In genomic region chr5:147394273-147394672, GRCh38 we compare ENCODE assay signal across 13 cellular contexts.
DNase-seq lines count a peak whose midpoint lies in the region; ATAC-seq and TF ChIP-seq lines count a peak whose summit lies in the region.
"Had no signal": no experiment of that assay in that cellular context is flagged by ENCODE, and none has a peak within 500 bp of the region (broad histone marks: within the 10 kb centered on the region; RNA-seq: fewer than 3 reads in every experiment).

No MANE protein-coding gene starts in this region.

- ATAC-seq in GM23338 = no peak

- H3K9me3 ChIP-seq in endodermal cell (ENCODE audit: control insufficient read depth, low read length) = no peaks in the 10 kb centered on the region
- H3K9me3 ChIP-seq in trophoblast cell (ENCODE audit: insufficient read depth, low read depth, low read length) = no peaks in the 10 kb centered on the region

- H2AFZ ChIP-seq in GM23338 (no peak overlapping the region), trophoblast cell (ENCODE audit: insufficient read depth, low read length, poor library complexity) (no peak overlapping the region)

- H3K79me1 ChIP-seq in trophoblast cell (ENCODE audit: low read length) = no peaks in the 10 kb centered on the region

- peaks cover 3% of the 10 kb centered on the region; the same call in 1 of the 2 replicates for H3K4me1 ChIP-seq in GM23338 (ENCODE audit: insufficient read depth)
- H3K4me1 ChIP-seq in endodermal cell (ENCODE audit: control insufficient read depth, insufficient read depth, low read length) = peaks cover 30% of the 10 kb centered on the region
- H3K4me1 ChIP-seq in trophoblast cell (ENCODE audit: control insufficient read depth in 1 of 2, insufficient read depth in 2 of 2, low read length in 2 of 2) = peaks cover 2 to 3% of the 10 kb centered on the region in 2 experiments

- no peak overlapping the region for H2BK120ac ChIP-seq in trophoblast cell (ENCODE audit: insufficient read depth, low read length, poor library complexity)

- no peak overlapping the region for H2BK5ac ChIP-seq in trophoblast cell (ENCODE audit: low read depth, low read length, poor library complexity)

- H4K12ac ChIP-seq in trophoblast cell (ENCODE audit: low read depth, low read length) = no peak overlapping the region

- no peak overlapping the region for H3K4ac ChIP-seq in trophoblast cell (ENCODE audit: low read depth, low read length)

- peaks cover 50% of the 10 kb centered on the region for H3F3A ChIP-seq in GM23338 (replicated peaks; ENCODE audit: low read depth)

- H3K9me3 Mint-ChIP-seq in GM23338 (no peaks in the 10 kb centered on the region), endodermal cell (no peaks in the 10 kb centered on the region)

- H2BK12ac ChIP-seq in trophoblast cell (ENCODE audit: low read length) = no peak overlapping the region

- H4K91ac ChIP-seq in trophoblast cell (ENCODE audit: low read depth, low read length) = no peak overlapping the region

- H4K8ac ChIP-seq in trophoblast cell (ENCODE audit: low read depth, low read length) = no peak overlapping the region

- no peak overlapping the region for H3K23ac ChIP-seq in trophoblast cell (ENCODE audit: low read length)

- no peak overlapping the region for H3K18ac ChIP-seq in trophoblast cell (ENCODE audit: low read length)

- H3K4me3 Mint-ChIP-seq in GM23338 (no peak overlapping the region), endodermal cell (no peak overlapping the region)
- H3K4me3 Mint-ChIP-seq: CD4-positive, alpha-beta memory T cell had no signal

- H3K14ac ChIP-seq in trophoblast cell (ENCODE audit: low read length) = no peak overlapping the region

- peaks cover 66% of the 10 kb centered on the region for H3K36me3 ChIP-seq in GM23338 (ENCODE audit: insufficient read depth)
- H3K36me3 ChIP-seq in endodermal cell (ENCODE audit: control insufficient read depth, insufficient read depth, low read length) = peaks cover 28% of the 10 kb centered on the region
- peaks cover 37 to 57% of the 10 kb centered on the region in 2 experiments for H3K36me3 ChIP-seq in trophoblast cell (ENCODE audit: control insufficient read depth in 1 of 2, insufficient read depth in 2 of 2, low read length in 2 of 2)

- H3K79me2 ChIP-seq in GM23338 (replicated peaks; ENCODE audit: insufficient read depth) = no peaks in the 10 kb centered on the region
- H3K79me2 ChIP-seq in trophoblast cell (ENCODE audit: control insufficient read depth, insufficient read depth, low read length, poor library complexity) = no peaks in the 10 kb centered on the region

- H3K27ac ChIP-seq in 22Rv1 (no peak overlapping the region), GM23338 (ENCODE audit: low read depth) (peak overlapping the region; percentile 10; the same call in 1 of the 2 replicates), endodermal cell (ENCODE audit: low read depth, low read length) (no peak overlapping the region), trophoblast cell (ENCODE audit: low read depth, low read length) (no peak overlapping the region)
- H3K27ac ChIP-seq: HL-60 had no signal

- H3K9me2 ChIP-seq in GM23338 (ENCODE audit: insufficient read depth) = no peaks in the 10 kb centered on the region

- H3K4me1 Mint-ChIP-seq in GM23338 = peaks cover 30% of the 10 kb centered on the region
- peaks cover 53% of the 10 kb centered on the region for H3K4me1 Mint-ChIP-seq in endodermal cell
- H3K4me1 Mint-ChIP-seq: CD4-positive, alpha-beta memory T cell had no signal

- H3K27me3 ChIP-seq in GM23338 (ENCODE audit: insufficient read depth) (no peaks in the 10 kb centered on the region), endodermal cell (ENCODE audit: control insufficient read depth, insufficient read depth, low read length, poor library complexity, severe bottlenecking) (no peaks in the 10 kb centered on the region), trophoblast cell (ENCODE audit: insufficient read depth, low read length) (no peaks in the 10 kb centered on the region)

- DNase-seq in GM23338 (ENCODE audit: low spot score) = no peak
- no peak for DNase-seq in endodermal cell
- peak; percentile 45 to 75 for DNase-seq in trophoblast cell
- no peak for DNase-seq in NCI-H2029 treated with DMSO at 0.1 percent for 48 hours (lab: John Stamatoyannopoulos, UW)
- no peak for DNase-seq in T-helper 2 cell
- no peak for DNase-seq in OCI-M2 (lab: John Stamatoyannopoulos, UW; ENCODE audit: unreplicated experiment)
- DNase-seq: ACHN; C1 segment of cervical spinal cord; CD4-positive, alpha-beta memory T cell; DND-41; GDM1 had no signal

- H3K36me3 Mint-ChIP-seq in GM23338 (ENCODE audit: low read depth) = peaks cover 85% of the 10 kb centered on the region
- H3K36me3 Mint-ChIP-seq in endodermal cell (ENCODE audit: low read depth) = peaks cover 41% of the 10 kb centered on the region
- H3K36me3 Mint-ChIP-seq: CD4-positive, alpha-beta memory T cell had no signal

- H3K27me3 Mint-ChIP-seq in GM23338 (ENCODE audit: insufficient read depth, low read depth, poor library complexity) (peaks cover 18% of the 10 kb centered on the region), endodermal cell (ENCODE audit: insufficient read depth) (no peaks in the 10 kb centered on the region)

- H4K20me1 ChIP-seq in GM23338 (replicated peaks; ENCODE audit: insufficient read depth) = peaks cover 18% of the 10 kb centered on the region

- no peak overlapping the region for H3K27ac Mint-ChIP-seq in GM23338
- peak overlapping the region; percentile 95 for H3K27ac Mint-ChIP-seq in endodermal cell
- H3K27ac Mint-ChIP-seq: CD4-positive, alpha-beta memory T cell had no signal

- no peak overlapping the region for H3K4me2 ChIP-seq in GM23338
- no peak overlapping the region for H3K4me2 ChIP-seq in trophoblast cell (ENCODE audit: low read length)

- H2AK5ac ChIP-seq in trophoblast cell (ENCODE audit: low read length) = no peak overlapping the region

- 33 to 60% methylated on average over 1 to 3 of the region's 3 CpGs for WGBS in endodermal cell (ENCODE audit: insufficient coverage in 1 of 2, insufficient read length in 1 of 2), 2 experiments
- WGBS in trophoblast cell (ENCODE audit: extremely low coverage, insufficient coverage, insufficient read length) = no CpG with 5 or more reads among the region's 3 CpGs

- TF ChIP-seq CTCF in 22Rv1 (IDR thresholded peaks at IDR 0.05) = 0 out of 2 replicates have a peak, but pooled peaks have one; percentile 6
- TF ChIP-seq CTCF in GM23338 (conservative IDR thresholded peaks at IDR 0.05; ENCODE audit: low read depth in 2 of 2) = no peak
- TF ChIP-seq CTCF in endodermal cell (conservative IDR thresholded peaks at IDR 0.05) = peak; percentile 12

- H3K4me3 ChIP-seq in GM23338 (no peak overlapping the region), endodermal cell (ENCODE audit: low read length) (no peak overlapping the region), trophoblast cell (ENCODE audit: low read depth, low read length) (no peak overlapping the region)

- H3K9ac ChIP-seq in endodermal cell (ENCODE audit: extremely low read depth, low read length, poor library complexity, severe bottlenecking) (peak overlapping the region; percentile 24), trophoblast cell (ENCODE audit: low read length) (no peak overlapping the region)

TF ChIP-seq in GM23338, 12 proteins besides CTCF, POLR2A, EP300 and RAD21 (continues in another document):
- TF ChIP-seq POLR2AphosphoS5 (IDR thresholded peaks at IDR 0.05; ENCODE audit: low read depth) (no peak), STAT1 (IDR thresholded peaks at IDR 0.05; ENCODE audit: unreplicated experiment) (no peak), ZNF114 (CRISPR knock-in tag; IDR thresholded peaks at IDR 0.05) (no peak), EZH2phosphoT487 (IDR thresholded peaks at IDR 0.05; ENCODE audit: unreplicated experiment) (no peak)
- TF ChIP-seq, protein P1, sequence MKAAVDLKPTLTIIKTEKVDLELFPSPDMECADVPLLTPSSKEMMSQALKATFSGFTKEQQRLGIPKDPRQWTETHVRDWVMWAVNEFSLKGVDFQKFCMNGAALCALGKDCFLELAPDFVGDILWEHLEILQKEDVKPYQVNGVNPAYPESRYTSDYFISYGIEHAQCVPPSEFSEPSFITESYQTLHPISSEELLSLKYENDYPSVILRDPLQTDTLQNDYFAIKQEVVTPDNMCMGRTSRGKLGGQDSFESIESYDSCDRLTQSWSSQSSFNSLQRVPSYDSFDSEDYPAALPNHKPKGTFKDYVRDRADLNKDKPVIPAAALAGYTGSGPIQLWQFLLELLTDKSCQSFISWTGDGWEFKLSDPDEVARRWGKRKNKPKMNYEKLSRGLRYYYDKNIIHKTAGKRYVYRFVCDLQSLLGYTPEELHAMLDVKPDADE (IDR thresholded peaks at IDR 0.05) = no peak

Comparison
In these comparisons a context has a peak if more than half of its experiments do, and no peak if none do; other contexts are left out.
1. CTCF ChIP-seq: peak in 22Rv1 (single experiment) and endodermal cell (single experiment); none in GM23338 (0 of 2).
2. DNase-seq: peak in trophoblast cell (2 of 2); none in GM23338 (single experiment), endodermal cell (single experiment), NCI-H2029 treated with DMSO at 0.1 percent for 48 hours (single experiment), T-helper 2 cell (0 of 5) and OCI-M2 (single experiment).